15 cellular contexts compared by ENCODE assay signal in the genomic region with DNA sequence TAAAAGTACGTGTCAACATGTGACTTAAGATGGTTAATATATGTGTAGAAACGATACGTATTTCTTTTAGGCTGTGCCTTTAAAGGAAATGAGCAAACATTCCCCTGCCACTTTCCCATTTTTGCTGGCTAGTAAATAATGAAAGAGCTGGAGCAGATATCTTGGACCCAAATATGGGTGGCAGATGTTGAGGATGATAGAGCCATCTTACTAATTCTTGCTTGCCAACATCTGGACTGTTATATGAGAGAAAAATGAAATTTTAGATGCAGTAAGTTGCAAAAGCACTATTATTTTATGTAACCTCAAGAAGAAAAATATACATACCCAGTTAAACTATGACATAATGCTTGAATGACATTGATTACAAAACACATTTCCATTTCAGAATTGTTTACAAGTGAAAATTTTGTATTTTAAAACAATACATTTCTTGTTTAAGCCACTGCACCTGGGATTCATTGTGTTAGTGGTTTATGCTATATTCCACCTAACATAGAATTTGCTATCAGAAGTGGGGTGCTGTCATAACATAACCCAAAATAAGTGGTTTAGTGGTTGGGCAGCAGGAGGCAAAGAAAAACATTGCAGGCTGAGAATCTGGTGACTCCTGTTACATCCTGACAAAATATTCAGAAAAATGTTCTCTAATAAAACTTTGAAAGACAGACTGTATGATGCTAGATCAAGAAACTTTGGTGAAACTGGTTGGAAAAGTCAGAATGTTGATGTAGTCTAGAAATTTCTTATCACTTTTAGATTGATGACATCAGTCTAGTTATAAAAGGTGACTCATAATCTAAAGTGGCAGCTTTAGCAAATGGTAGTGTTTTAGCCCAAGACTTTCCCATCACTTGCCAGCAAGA.
"Had no signal": no experiment of that assay in that cellular context is flagged by ENCODE, and none has a peak within 500 bp of the region (broad histone marks: within the 10 kb centered on the region; RNA-seq: fewer than 3 reads in every experiment).

No MANE protein-coding gene starts in this region.

- H3K27me3 ChIP-seq: body of pancreas, gastrocnemius medialis, neutrophil, pancreas had no signal

- H3K4me1 ChIP-seq: body of pancreas, gastrocnemius medialis, pancreas had no signal

- DNase-seq: activated CD4-positive, alpha-beta memory T cell treated with anti-CD3 and anti-CD28 coated beads for 36 hours; activated gamma-delta T cell treated with Interleukin-2 at 50 U/mL for 16 hours; activated T-cell treated with anti-CD3 and anti-CD28 coated beads, Interleukin-2, amount 50 U/mL, for 48 hours; amniotic stem cell; body of pancreas; dermis blood vessel endothelial cell; effector memory CD4-positive, alpha-beta T cell; gastrocnemius medialis; head of caudate nucleus; pancreas; stimulated activated naive CD4-positive, alpha-beta T cell had no signal

- H3K27ac ChIP-seq: body of pancreas, neutrophil, pancreas had no signal

- H3K27ac Mint-ChIP-seq: activated CD4-positive, alpha-beta memory T cell treated with anti-CD3 and anti-CD28 coated beads for 36 hours; activated naive CD4-positive, alpha-beta T cell treated with anti-CD3 and anti-CD28 coated beads, Interleukin-2, amount 50 U/mL, for 72 hours; natural killer cell treated with Interleukin-12 subunit alpha and Interleukin-12 subunit beta and Interleukin-15 and Interleukin-18, amount 100 ng/mL, for 72 hours had no signal

- ATAC-seq: activated naive CD4-positive, alpha-beta T cell treated with anti-CD3 and anti-CD28 coated beads, Interleukin-2, amount 50 U/mL, for 72 hours; body of pancreas; gastrocnemius medialis; natural killer cell treated with Interleukin-12 subunit alpha and Interleukin-12 subunit beta and Interleukin-15 and Interleukin-18, amount 100 ng/mL, for 72 hours; pancreas had no signal

- H3K4me3 Mint-ChIP-seq: activated CD4-positive, alpha-beta memory T cell treated with anti-CD3 and anti-CD28 coated beads for 36 hours; natural killer cell treated with Interleukin-12 subunit alpha and Interleukin-12 subunit beta and Interleukin-15 and Interleukin-18, amount 100 ng/mL, for 72 hours had no signal

- H3K9me3 ChIP-seq: body of pancreas, gastrocnemius medialis, neutrophil, pancreas had no signal

- H3K27me3 Mint-ChIP-seq: activated CD4-positive, alpha-beta memory T cell treated with anti-CD3 and anti-CD28 coated beads for 36 hours had no signal

- H3K36me3 ChIP-seq: gastrocnemius medialis, neutrophil, pancreas had no signal

- H3K4me3 ChIP-seq: body of pancreas, gastrocnemius medialis, lung, pancreas had no signal
